Comparison of ENCODE assay signal across 17 cellular contexts in genomic region chr5:40502736-40503135, GRCh38.
DNase-seq lines count a peak whose midpoint lies in the region; ATAC-seq and TF ChIP-seq lines count a peak whose summit lies in the region.
"Had no signal": no experiment of that assay in that cellular context is flagged by ENCODE, and none has a peak within 500 bp of the region (broad histone marks: within the 10 kb centered on the region; RNA-seq: fewer than 3 reads in every experiment).

No MANE protein-coding gene starts in this region.

- POLR2A ChIA-PET in CD4-positive, alpha-beta memory T cell (lab: Charles Lee; ENCODE audit: partially characterized antibody): no interaction called here

- DNase-seq in naive B cell: peak; percentile 58
- no peak for DNase-seq in SHP77 (lab: John Stamatoyannopoulos, UW)
- DNase-seq in CD4-positive, alpha-beta memory T cell: no peak
- no peak for DNase-seq in NCI-H1417 treated with DMSO at 0.1 percent for 48 hours (lab: John Stamatoyannopoulos, UW)
- no peak for DNase-seq in suprapubic skin (ENCODE audit: low spot score in 2 of 2)
- DNase-seq: activated CD4-positive, alpha-beta memory T cell treated with anti-CD3 and anti-CD28 coated beads, Interleukin-2, amount 10 ng/mL, durations not matched to agents 7 days and 5 days; BE2C; EL; NCI-H1092 treated with DMSO at 0.1 percent for 48 hours; NCI-H446 treated with DMSO at 0.1 percent for 48 hours; RPMI8226; stimulated activated CD4-positive, alpha-beta T cell treated with anti-CD3 and anti-CD28 coated beads, Interleukin-2, amount 100 ng/mL, for 48 hours; T1000 had no signal

- no peak overlapping the region for H3K4me3 Mint-ChIP-seq in naive B cell
- no peak overlapping the region for H3K4me3 Mint-ChIP-seq in CD4-positive, alpha-beta memory T cell
- H3K4me3 Mint-ChIP-seq: activated CD4-positive, alpha-beta memory T cell treated with anti-CD3 and anti-CD28 coated beads, Interleukin-2, amount 10 ng/mL, durations not matched to agents 7 days and 5 days had no signal

- 84% methylated on average over 3 of the region's 3 CpGs for WGBS in suprapubic skin

- no peak for TF ChIP-seq CTCF in suprapubic skin (IDR thresholded peaks at IDR 0.05)

- H3K4me3 ChIP-seq in CD4-positive, alpha-beta memory T cell (ENCODE audit: low read length in 2 of 2): no peak overlapping the region
- H3K4me3 ChIP-seq in suprapubic skin: no peak overlapping the region

- H3K9me3 ChIP-seq in CD4-positive, alpha-beta memory T cell (ENCODE audit: control insufficient read depth in 1 of 2, low read length in 2 of 2): no peaks in the 10 kb centered on the region
- no peaks in the 10 kb centered on the region for H3K9me3 ChIP-seq in suprapubic skin
- H3K9me3 ChIP-seq: BE2C had no signal

- no peak for TF ChIP-seq POLR2A in suprapubic skin (IDR thresholded peaks at IDR 0.05)

- peaks cover 0 to 4% of the 10 kb centered on the region in 2 donors for H3K36me3 Mint-ChIP-seq in naive B cell
- H3K36me3 Mint-ChIP-seq in CD4-positive, alpha-beta memory T cell: no peaks in the 10 kb centered on the region

- intact Hi-C loops in CD4-positive, alpha-beta memory T cell (cut with micrococcal nuclease): loop anchor here (10.0 kb wide), 1 partner anchor 118 kb away; no protein-coding TSS in a partner anchor

- H3K27me3 ChIP-seq in CD4-positive, alpha-beta memory T cell (ENCODE audit: insufficient read depth, low read length): no peaks in the 10 kb centered on the region
- no peaks in the 10 kb centered on the region for H3K27me3 ChIP-seq in suprapubic skin
- H3K27me3 ChIP-seq: BE2C had no signal

- no peak overlapping the region for H3K27ac ChIP-seq in CD4-positive, alpha-beta memory T cell (ENCODE audit: low read depth, low read length)
- H3K27ac ChIP-seq in suprapubic skin: no peak overlapping the region

- H3K27me3 Mint-ChIP-seq in naive B cell: no peaks in the 10 kb centered on the region
- H3K27me3 Mint-ChIP-seq in CD4-positive, alpha-beta memory T cell: no peaks in the 10 kb centered on the region
- H3K27me3 Mint-ChIP-seq: activated CD4-positive, alpha-beta memory T cell treated with anti-CD3 and anti-CD28 coated beads, Interleukin-2, amount 10 ng/mL, durations not matched to agents 7 days and 5 days; stimulated activated naive CD8-positive, alpha-beta T cell treated with anti-CD3 and anti-CD28 coated beads, Interleukin-15, Interleukin-2, amounts not matched to agents 100 ng/mL and 50 ng/mL, for 24 hours had no signal

- CTCF ChIA-PET in CD4-positive, alpha-beta memory T cell (lab: Charles Lee; ENCODE audit: partially characterized antibody): no interaction called here

- ATAC-seq in GM18858 (IDR thresholded peaks at IDR 0.05; ENCODE audit: unreplicated experiment) (peak; percentile 73), HG02623 (IDR thresholded peaks at IDR 0.05; ENCODE audit: unreplicated experiment) (peak; percentile 41), HG03521 (IDR thresholded peaks at IDR 0.05; ENCODE audit: unreplicated experiment) (peak; percentile 70), naive B cell (ENCODE audit: low read depth in 2 of 2) (peak; percentile 98)

- H3K27ac Mint-ChIP-seq in naive B cell: no peak overlapping the region
- no peak overlapping the region for H3K27ac Mint-ChIP-seq in CD4-positive, alpha-beta memory T cell
- H3K27ac Mint-ChIP-seq: activated CD4-positive, alpha-beta memory T cell treated with anti-CD3 and anti-CD28 coated beads, Interleukin-2, amount 10 ng/mL, durations not matched to agents 7 days and 5 days had no signal

- peaks cover 6% of the 10 kb centered on the region for H3K4me1 ChIP-seq in CD4-positive, alpha-beta memory T cell (ENCODE audit: insufficient read depth, low read length)
- no peaks in the 10 kb centered on the region for H3K4me1 ChIP-seq in suprapubic skin
- H3K4me1 ChIP-seq: BE2C had no signal

- no peaks in the 10 kb centered on the region for H3K9me3 Mint-ChIP-seq in naive B cell
- H3K9me3 Mint-ChIP-seq in CD4-positive, alpha-beta memory T cell: no peaks in the 10 kb centered on the region
- H3K9me3 Mint-ChIP-seq: activated CD4-positive, alpha-beta memory T cell treated with anti-CD3 and anti-CD28 coated beads, Interleukin-2, amount 10 ng/mL, durations not matched to agents 7 days and 5 days; stimulated activated naive CD8-positive, alpha-beta T cell treated with anti-CD3 and anti-CD28 coated beads, Interleukin-15, Interleukin-2, amounts not matched to agents 100 ng/mL and 50 ng/mL, for 24 hours had no signal

- no peak for TF ChIP-seq EP300 in suprapubic skin (IDR thresholded peaks at IDR 0.05)

- peaks cover 0 to 7% (median 0%) of the 10 kb centered on the region in 3 donors for H3K4me1 Mint-ChIP-seq in naive B cell
- peaks cover 4 to 12% (median 6%) of the 10 kb centered on the region in 4 donors for H3K4me1 Mint-ChIP-seq in CD4-positive, alpha-beta memory T cell

- H3K36me3 ChIP-seq in CD4-positive, alpha-beta memory T cell (ENCODE audit: insufficient read depth, low read length): no peaks in the 10 kb centered on the region
- no peaks in the 10 kb centered on the region for H3K36me3 ChIP-seq in suprapubic skin
- H3K36me3 ChIP-seq: BE2C had no signal

Comparison
In these comparisons a context has a peak if more than half of its experiments do, and no peak if none do; other contexts are left out.
1. ATAC-seq: peak in every context shown above with its lines; median percentile 98 in naive B cell; 73 in GM18858; 70 in HG03521; 41 in HG02623.